In the genomic region with DNA sequence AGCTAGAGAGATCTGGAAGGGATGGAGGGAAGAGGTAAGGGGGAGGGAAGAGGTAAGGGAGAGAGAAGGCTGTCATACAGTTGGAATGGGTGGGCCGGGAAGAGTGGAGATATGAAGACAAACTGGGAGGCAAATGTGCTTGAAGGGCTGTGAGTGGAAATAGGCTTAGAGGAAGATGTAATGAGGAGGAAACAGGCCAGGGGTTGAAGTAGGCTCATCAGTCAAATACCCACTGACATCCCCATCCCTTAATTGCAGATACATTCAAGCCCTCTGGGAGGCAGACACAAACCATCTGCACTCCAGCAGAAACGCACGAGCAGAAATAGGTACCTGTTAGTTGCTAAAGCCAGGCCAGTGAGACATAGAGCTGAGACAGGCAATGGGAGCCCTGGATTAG, we compare ENCODE assay signal across 13 cellular contexts. TPM values are rescaled to one million over a fixed set of nuclear protein-coding genes. Genes with fewer than 3 reads are reported as not detected.
A peak's percentile ranks its signal among the peaks of the same experiment; 100 is the strongest.
DNase-seq lines count a peak whose midpoint lies in the region; ATAC-seq and TF ChIP-seq lines count a peak whose summit lies in the region.
"Had no signal": no experiment of that assay in that cellular context is flagged by ENCODE, and none has a peak within 500 bp of the region (broad histone marks: within the 10 kb centered on the region; RNA-seq: fewer than 3 reads in every experiment).

No MANE protein-coding gene starts in this region.

- H4K8ac ChIP-seq in H9 (replicated peaks; ENCODE audit: insufficient read length, low read depth, low read length) = no peak overlapping the region

- no peak overlapping the region for H3K14ac ChIP-seq in H9 (ENCODE audit: insufficient read depth, low read length)

- H3K36me3 Mint-ChIP-seq in H9 (ENCODE audit: insufficient read depth in 1 of 3, low read depth in 3 of 3) = no peaks in the 10 kb centered on the region
- H3K36me3 Mint-ChIP-seq: memory B cell had no signal

- no peaks in the 10 kb centered on the region; the same call in 1 of the 2 replicates for H3K27me3 Mint-ChIP-seq in H9 (ENCODE audit: low read depth)
- H3K27me3 Mint-ChIP-seq: central memory CD8-positive, alpha-beta T cell had no signal

- no peak overlapping the region for H3K23ac ChIP-seq in H9 (ENCODE audit: insufficient read length, low read depth, low read length)

- POLR2A ChIA-PET in Panc1 (lab: Charles Lee) = no interaction called here

- no peak overlapping the region for H3K9ac ChIP-seq in H9 (ENCODE audit: extremely low read depth, insufficient read length, low read length)

- H3K23me2 ChIP-seq in H9 (ENCODE audit: insufficient read length, low read depth, low read length, poor library complexity, severe bottlenecking) = no peaks in the 10 kb centered on the region

- H3K27ac ChIP-seq in H9 (ENCODE audit: insufficient read length, low read depth, low read length) (no peak overlapping the region), Panc1 (ENCODE audit: low read length) (no peak overlapping the region), transverse colon (no peak overlapping the region)

- no peak overlapping the region for H2BK5ac ChIP-seq in H9 (ENCODE audit: insufficient read length, low read length)

- no peaks in the 10 kb centered on the region for H3K79me1 ChIP-seq in H9 (ENCODE audit: insufficient read depth, low read depth, low read length, poor library complexity, severe bottlenecking)

- in situ Hi-C loops in Panc1 (cut with HindIII; ENCODE audit: low pct_unique_long_range_greater_than_20kb, low sequenced_read_pairs) = no loop called here
- in situ Hi-C loops in transverse colon (cut with MboI; ENCODE audit: low pct_ligation_motif_present in 1 of 4, low pct_unique_long_range_greater_than_20kb in 1 of 4, low sequenced_read_pairs in 3 of 4) = no loop called here

- BruUV-seq in Panc1 (replicated peaks; lab: Mats Ljungman, UMichigan) = no TSS peak

- H3K4me1 ChIP-seq in H9 (ENCODE audit: insufficient read depth, low read length) = no peaks in the 10 kb centered on the region; the same call in 1 of the 2 replicates
- H3K4me1 ChIP-seq in Panc1 (ENCODE audit: control insufficient read depth, insufficient read depth, low read length) = no peaks in the 10 kb centered on the region
- peaks cover 0 to 9% (median 0%) of the 10 kb centered on the region in 4 donors for H3K4me1 ChIP-seq in transverse colon
- H3K4me1 ChIP-seq: HAP-1 had no signal

- H3K36me3 ChIP-seq in Panc1 (ENCODE audit: control insufficient read depth, insufficient read depth, low read length) (no peaks in the 10 kb centered on the region), transverse colon (no peaks in the 10 kb centered on the region)
- H3K36me3 ChIP-seq: HAP-1 had no signal

- no peak overlapping the region for H3K18ac ChIP-seq in H9 (ENCODE audit: insufficient read length, low read depth, low read length)

- no peak overlapping the region for H4K91ac ChIP-seq in H9 (ENCODE audit: insufficient read length, low read depth, low read length)

- H3K9me3 ChIP-seq in H9 (ENCODE audit: control insufficient read depth, low read depth, low read length) (no peaks in the 10 kb centered on the region), Panc1 (ENCODE audit: control insufficient read depth, insufficient read depth, low read depth, low read length) (no peaks in the 10 kb centered on the region), transverse colon (no peaks in the 10 kb centered on the region)
- H3K9me3 ChIP-seq: HAP-1 had no signal

- CTCF ChIA-PET in Panc1 (lab: Charles Lee) = interaction anchor here (1.1 kb wide), 1 partner anchor 115 kb away, joined by 3 read pairs; no protein-coding TSS in a partner anchor

- no peak overlapping the region; a peak in 2 of 7 replicates for H3K27ac Mint-ChIP-seq in H9
- H3K27ac Mint-ChIP-seq: memory B cell had no signal

- no peak for TF ChIP-seq EP300 in transverse colon (IDR thresholded peaks at IDR 0.05; ENCODE audit: low read depth)

- no peak overlapping the region for H2AFZ ChIP-seq in H9 (ENCODE audit: low read length)

- peak; percentile 75 for ATAC-seq in Panc1

- intact Hi-C loops in Panc1 (cut with micrococcal nuclease; ENCODE audit: unreplicated experiment) = no loop called here
- intact Hi-C loops in lower leg skin (cut with DNase I; ENCODE audit: low total_unique reads) = no loop called here
- intact Hi-C loops in transverse colon (cut with DNase I; ENCODE audit: low total_unique reads) = no loop called here

- peak; percentile 4 for TF ChIP-seq CTCF in AG09309 (IDR thresholded peaks at IDR 0.05; ENCODE audit: control insufficient read depth, insufficient read depth, low read depth, low read length, missing control alignments)
- TF ChIP-seq CTCF in H9 (conservative IDR thresholded peaks at IDR 0.05) = peak; percentile 45
- TF ChIP-seq CTCF in Panc1 (IDR thresholded peaks at IDR 0.05) = no peak; the same call in 1 of the 2 replicates
- no peak for TF ChIP-seq CTCF in lower leg skin (IDR thresholded peaks at IDR 0.05)
- no peak for TF ChIP-seq CTCF in transverse colon (IDR thresholded peaks at IDR 0.05)

- no peak overlapping the region for H2AK5ac ChIP-seq in H9 (ENCODE audit: insufficient read length, low read length)

- H3K4me1 Mint-ChIP-seq in H9 = peaks cover 3 to 7% of the 10 kb centered on the region in 2 experiments; a peak in 3 of 4 replicates
- H3K4me1 Mint-ChIP-seq: central memory CD8-positive, alpha-beta T cell had no signal

- no peak overlapping the region for H2BK15ac ChIP-seq in H9 (ENCODE audit: low read depth, low read length)

- no peaks in the 10 kb centered on the region for H4K20me1 ChIP-seq in H9 (ENCODE audit: control insufficient read depth, insufficient read depth, insufficient read length)

- H3K56ac ChIP-seq in H9 (ENCODE audit: insufficient read length, low read depth, low read length) = no peak overlapping the region

- H3K4me3 Mint-ChIP-seq in H9 = no peak overlapping the region
- H3K4me3 Mint-ChIP-seq: central memory CD8-positive, alpha-beta T cell; memory B cell had no signal

- H2BK12ac ChIP-seq in H9 (ENCODE audit: insufficient read length, low read depth, low read length) = no peak overlapping the region

- DNase-seq in AG09309 (ENCODE audit: low read depth) = no peak
- DNase-seq in H9 = no peak
- peak; percentile 18 for DNase-seq in Panc1 (ENCODE audit: low read depth, low spot score)
- peak; percentile 9 for DNase-seq in fibroblast of peridontal ligament (ENCODE audit: extremely low read depth)
- no peak for DNase-seq in lower leg skin (ENCODE audit: low spot score in 2 of 2)
- no peak for DNase-seq in AML-193 (lab: John Stamatoyannopoulos, UW)
- no peak for DNase-seq in transverse colon
- DNase-seq in A172 (ENCODE audit: low spot score) = no peak
- DNase-seq: DMS79, NCI-H1105 had no signal

- H2BK120ac ChIP-seq in H9 (ENCODE audit: low read depth, low read length, poor library complexity, severe bottlenecking) = no peak overlapping the region

- no peak overlapping the region for H3K4me2 ChIP-seq in H9 (ENCODE audit: insufficient read depth, insufficient read length, low read length)

- H3K4me3 ChIP-seq in AG09309 (ENCODE audit: control insufficient read depth, low read depth, low read length) = no peak overlapping the region
- H3K4me3 ChIP-seq in Panc1 (ENCODE audit: low read depth in 2 of 2, low read length in 2 of 2) = no peak overlapping the region
- H3K4me3 ChIP-seq in lower leg skin (ENCODE audit: low read depth, poor library complexity, severe bottlenecking) = no peak overlapping the region
- no peak overlapping the region for H3K4me3 ChIP-seq in transverse colon
- H3K4me3 ChIP-seq: HAP-1 had no signal

- no peaks in the 10 kb centered on the region for H3K79me2 ChIP-seq in H9 (ENCODE audit: insufficient read depth, low read length)

- no peak for TF ChIP-seq POLR2A in lower leg skin (IDR thresholded peaks at IDR 0.05)
- TF ChIP-seq POLR2A in transverse colon (IDR thresholded peaks at IDR 0.05) = no peak

- no peak overlapping the region for H2BK20ac ChIP-seq in H9 (ENCODE audit: low read depth, low read length, poor library complexity, severe bottlenecking)

- H3T11ph ChIP-seq in H9 (ENCODE audit: low read length) = no peak overlapping the region

- no peaks in the 10 kb centered on the region for H3K27me3 ChIP-seq in H9 (ENCODE audit: insufficient read depth, low read length)
- no peaks in the 10 kb centered on the region for H3K27me3 ChIP-seq in Panc1 (ENCODE audit: control insufficient read depth, insufficient read depth, low read length)
- no peaks in the 10 kb centered on the region for H3K27me3 ChIP-seq in transverse colon

- no peak overlapping the region for H4K5ac ChIP-seq in H9 (ENCODE audit: insufficient read length, low read depth, low read length)

- no peaks in the 10 kb centered on the region for H3K9me3 Mint-ChIP-seq in H9
- H3K9me3 Mint-ChIP-seq: central memory CD8-positive, alpha-beta T cell; memory B cell had no signal

- no peak overlapping the region for H3K4ac ChIP-seq in H9 (ENCODE audit: low read depth, low read length)

- WGBS in H9 (ENCODE audit: extremely low coverage, insufficient read length, low lambda C conversion rate) = no CpG with 5 or more reads among the region's 3 CpGs
- WGBS in lower leg skin, 2 donors = 82 to 86% methylated on average over 3 of the region's 3 CpGs
- WGBS in transverse colon (ENCODE audit: low coverage in 1 of 2), 2 donors = 82% methylated on average over 3 of the region's 3 CpGs; no CpG with 5 or more reads in 1 of the 2 donors

RNA-seq across cellular contexts. Expression of a gene that starts 2.1 kb away (rescaled TPM):
- 0.11 TPM in 1 of 2 replicates, not detected in the other for total RNA-seq in H9 (2021)
- not detected for total RNA-seq in Panc1 (2021; ENCODE audit: unreplicated experiment)
- polyA plus RNA-seq in Panc1 (2012; ENCODE audit: insufficient read length) = 0.07 TPM
- total RNA-seq in lower leg skin = not detected
- 1 to 10 TPM in 1 of 4 donors, under 1 TPM in 1, not detected in 2; 0.14 to 4.5 TPM for total RNA-seq in transverse colon
- 0.14 TPM in 1 of 2 replicates, not detected in the other for total RNA-seq in A172 (2014; rRNA removed; shearing (Covaris generic))

RNA-seq across cellular contexts. Expression of a gene that starts 12.4 kb away (rescaled TPM):
- total RNA-seq in H9 (2021) = 1.5 and 2.4 TPM in 2 replicates
- not detected for total RNA-seq in Panc1 (2021; ENCODE audit: unreplicated experiment)
- not detected for polyA plus RNA-seq in Panc1 (2012; ENCODE audit: insufficient read length)
- total RNA-seq in lower leg skin = 1 to 10 TPM in 1 of 4 donors, under 1 TPM in 2, not detected in 1; 0.27 to 1.4 (median 0.78) TPM
- total RNA-seq in transverse colon = 1 to 10 TPM in 1 of 4 donors, not detected in 3; 1.1 TPM
- total RNA-seq in A172 (2014; rRNA removed; shearing (Covaris generic)) = 1.1 TPM in 1 of 2 replicates, not detected in the other

RNA-seq across cellular contexts. Expression of a gene that starts 44.2 kb away (rescaled TPM):
- 5.2 and 5.5 TPM in 2 replicates for total RNA-seq in H9 (2021)
- 6.6 TPM for total RNA-seq in Panc1 (2021; ENCODE audit: unreplicated experiment)
- 5.0 TPM for polyA plus RNA-seq in Panc1 (2012; ENCODE audit: insufficient read length)
- total RNA-seq in lower leg skin = 10 to 100 TPM in 1 of 4 donors, 1 to 10 TPM in 3; 3.0 to 11.2 (median 5.2) TPM
- total RNA-seq in transverse colon = 10 to 100 TPM in 1 of 4 donors, 1 to 10 TPM in 2, not detected in 1; 8.0 to 12.7 (median 8.6) TPM
- 2.2 and 3.2 TPM in 2 replicates for total RNA-seq in A172 (2014; rRNA removed; shearing (Covaris generic))

Comparison
In these comparisons a context has a peak if more than half of its experiments do, and no peak if none do; other contexts are left out.
1. DNase-seq: peak in Panc1 (single experiment) and fibroblast of peridontal ligament (single experiment); none in AG09309 (single experiment), H9 (single experiment), lower leg skin (0 of 2), AML-193 (0 of 2), transverse colon (single experiment) and A172 (single experiment).
2. CTCF ChIP-seq: peak in AG09309 (single experiment) and H9 (single experiment); none in Panc1 (single experiment), lower leg skin (0 of 3) and transverse colon (0 of 5).